ENCODE assay signal across 17 cellular contexts in genomic region chr1:245704765-245705164, GRCh38.
DNase-seq lines count a peak whose midpoint lies in the region; ATAC-seq and TF ChIP-seq lines count a peak whose summit lies in the region.
"Had no signal": no experiment of that assay in that cellular context is flagged by ENCODE, and none has a peak within 500 bp of the region (broad histone marks: within the 10 kb centered on the region; RNA-seq: fewer than 3 reads in every experiment).

No MANE protein-coding gene starts in this region.

- H3K4me2 ChIP-seq in HCT116 (ENCODE audit: low read length) = no peak overlapping the region

- H3K36me3 ChIP-seq in HCT116 (ENCODE audit: control insufficient read depth in 1 of 2, insufficient read depth in 2 of 2, low read length in 2 of 2) = no peaks in the 10 kb centered on the region
- H3K36me3 ChIP-seq in BE2C = peaks cover 53% of the 10 kb centered on the region
- H3K36me3 ChIP-seq: esophagus squamous epithelium, pancreas had no signal

- peaks cover 0 to 3% of the 10 kb centered on the region in 2 donors for H3K36me3 Mint-ChIP-seq in CD14-positive monocyte
- H3K36me3 Mint-ChIP-seq: activated CD8-positive, alpha-beta memory T cell treated with anti-CD3 and anti-CD28 coated beads, Interleukin-2, amount 10 ng/mL, durations not matched to agents 7 days and 5 days; T-cell had no signal

- no peak overlapping the region for H2AFZ ChIP-seq in HCT116 (ENCODE audit: low read depth, low read length, poor library complexity, severe bottlenecking)

- no peaks in the 10 kb centered on the region for H3K9me3 Mint-ChIP-seq in CD14-positive monocyte

- H3K4me3 ChIP-seq in HCT116 (replicated peaks in 1 of 2; ENCODE audit: low read depth in 1 of 2, low read length in 2 of 2) (no peak overlapping the region), fibroblast of pulmonary artery (replicated peaks; ENCODE audit: low read depth, low read length) (no peak overlapping the region), BE2C (ENCODE audit: low read depth, low read length) (no peak overlapping the region)
- H3K4me3 ChIP-seq: esophagus squamous epithelium, pancreas had no signal

- H3K4me1 Mint-ChIP-seq in CD14-positive monocyte = peaks cover 4% of the 10 kb centered on the region
- H3K4me1 Mint-ChIP-seq: activated CD8-positive, alpha-beta memory T cell treated with anti-CD3 and anti-CD28 coated beads, Interleukin-2, amount 10 ng/mL, durations not matched to agents 7 days and 5 days; T-cell had no signal

- no peak for TF ChIP-seq POLR2A in HCT116 (IDR thresholded peaks at IDR 0.05; ENCODE audit: borderline replicate concordance, extremely low read depth, insufficient read depth, insufficient read length)

- H3K27ac Mint-ChIP-seq in CD14-positive monocyte = no peak overlapping the region
- H3K27ac Mint-ChIP-seq: activated CD8-positive, alpha-beta memory T cell treated with anti-CD3 and anti-CD28 coated beads, Interleukin-2, amount 10 ng/mL, durations not matched to agents 7 days and 5 days; T-cell had no signal

- CTCF ChIA-PET in HCT116 (lab: Charles Lee) = no interaction called here

- no peak for TF ChIP-seq RAD21 in HCT116 (IDR thresholded peaks at IDR 0.05; ENCODE audit: low read depth)

- no peaks in the 10 kb centered on the region for H3K79me2 ChIP-seq in HCT116 (ENCODE audit: insufficient read depth, low read length)

- H3K27me3 ChIP-seq in HCT116 (ENCODE audit: insufficient read depth, low read length) (0 out of 2 replicates have a peak, but pooled peaks cover 7% of the 10 kb centered on the region), BE2C (no peaks in the 10 kb centered on the region)
- H3K27me3 ChIP-seq: esophagus squamous epithelium, pancreas had no signal

- H3K9me2 ChIP-seq in HCT116 (ENCODE audit: insufficient read depth) = no peaks in the 10 kb centered on the region

- no peak overlapping the region for H3K27ac ChIP-seq in HCT116 (ENCODE audit: low read depth, low read length)
- H3K27ac ChIP-seq: esophagus squamous epithelium, pancreas had no signal

- RAD21 ChIA-PET in HCT116 (lab: Charles Lee; ENCODE audit: low non-redundant PET in 1 of 2, low total read pairs in 2 of 2, uncharacterized antibody in 2 of 2, unreplicated experiment in 2 of 2) = no interaction called here

- peaks cover 3 to 6% of the 10 kb centered on the region in 2 experiments; a peak in 2 of 4 replicates for H3K4me1 ChIP-seq in HCT116 (ENCODE audit: control insufficient read depth in 1 of 2, insufficient read depth in 2 of 2, low read length in 2 of 2)
- H3K4me1 ChIP-seq in BE2C = no peaks in the 10 kb centered on the region
- H3K4me1 ChIP-seq: pancreas had no signal

- H3K27me3 Mint-ChIP-seq in CD14-positive monocyte (ENCODE audit: low read depth in 3 of 3) = peaks cover 0 to 6% (median 5%) of the 10 kb centered on the region in 3 donors
- H3K27me3 Mint-ChIP-seq: activated CD8-positive, alpha-beta memory T cell treated with anti-CD3 and anti-CD28 coated beads, Interleukin-2, amount 10 ng/mL, durations not matched to agents 7 days and 5 days; T-cell had no signal

- intact Hi-C loops in HCT116 (cut with micrococcal nuclease) (no loop called here), CD14-positive monocyte (cut with micrococcal nuclease) (no loop called here)

- no peak overlapping the region for H3K9ac ChIP-seq in HCT116 (ENCODE audit: low read length)

- DNase-seq in AG08395 (ENCODE audit: low spot score) (peak; percentile 48), HCT116 (ENCODE audit: low read depth, low spot score) (no peak), T1000 (lab: John Stamatoyannopoulos, UW) (peak; percentile 32), fibroblast of pulmonary artery (ENCODE audit: low read depth) (peak; percentile 39), BE2C (no peak), CD14-positive monocyte (ENCODE audit: low spot score) (no peak)
- DNase-seq in activated effector memory CD4-positive, alpha-beta T cell treated with anti-CD3 and anti-CD28 coated beads, Interleukin-2, amount 50 U/mL, for 16 hours = no peak
- DNase-seq: activated CD4-positive, CD25-positive, alpha-beta regulatory T cell; activated CD8-positive, alpha-beta memory T cell treated with anti-CD3 and anti-CD28 coated beads, Interleukin-2, amount 10 ng/mL, durations not matched to agents 7 days and 5 days; activated effector memory CD4-positive, alpha-beta T cell treated with Interleukin-2 at 50 U/mL for 16 hours; COR-L47; esophagus squamous epithelium; NCI-H187 treated with DMSO at 0.1 percent for 48 hours; pancreas; stimulated activated naive CD4-positive, alpha-beta T cell treated with Interleukin-2 at 50 U/mL for 16 hours; T-cell had no signal

- POLR2A ChIA-PET in HCT116 (lab: Charles Lee) = no interaction called here

- no TSS peak for BruUV-seq in HCT116 (replicated peaks; lab: Mats Ljungman, UMichigan)

- no peak for TF ChIP-seq CTCF in HCT116 (IDR thresholded peaks at IDR 0.05 in 2 of 3, conservative IDR thresholded peaks at IDR 0.05 in 1 of 3; ENCODE audit: borderline replicate concordance in 1 of 3, insufficient read depth in 1 of 3, low read depth in 2 of 3, low read length in 2 of 3)
- no peak for TF ChIP-seq CTCF in fibroblast of pulmonary artery (IDR thresholded peaks at IDR 0.05; ENCODE audit: low read length, missing control alignments)
- no peak for TF ChIP-seq CTCF in BE2C (IDR thresholded peaks at IDR 0.05; ENCODE audit: low read depth, low read length)
- TF ChIP-seq CTCF in CD14-positive monocyte (IDR thresholded peaks at IDR 0.05) = no peak

- ATAC-seq in HCT116 (0 out of 2 replicates have a peak, but pooled peaks have one; percentile 47), HG03025 (IDR thresholded peaks at IDR 0.05; ENCODE audit: low FRiP score, unreplicated experiment) (no peak)
- ATAC-seq: activated CD8-positive, alpha-beta memory T cell treated with anti-CD3 and anti-CD28 coated beads, Interleukin-2, amount 10 ng/mL, durations not matched to agents 7 days and 5 days; pancreas had no signal

- H3K4me3 Mint-ChIP-seq in CD14-positive monocyte = no peak overlapping the region
- H3K4me3 Mint-ChIP-seq: activated CD8-positive, alpha-beta memory T cell treated with anti-CD3 and anti-CD28 coated beads, Interleukin-2, amount 10 ng/mL, durations not matched to agents 7 days and 5 days; T-cell had no signal

- H4K20me1 ChIP-seq in HCT116 (ENCODE audit: insufficient read depth) = no peaks in the 10 kb centered on the region

- H3K9me3 ChIP-seq in HCT116 (ENCODE audit: control insufficient read depth in 1 of 2, insufficient read depth in 1 of 2, low read depth in 1 of 2, low read length in 2 of 2) (no peaks in the 10 kb centered on the region), BE2C (no peaks in the 10 kb centered on the region)
- H3K9me3 ChIP-seq: esophagus squamous epithelium, pancreas had no signal

TF ChIP-seq in HCT116, 20 proteins besides CTCF, POLR2A, EP300 and RAD21:
- TF ChIP-seq JUND (IDR thresholded peaks at IDR 0.05) (no peak), CEBPB (IDR thresholded peaks at IDR 0.05; ENCODE audit: low read depth) (no peak), ZFX (IDR thresholded peaks at IDR 0.05) (no peak), ELF1 (IDR thresholded peaks at IDR 0.05; ENCODE audit: borderline replicate concordance, low read depth) (no peak), ZNF274 (IDR thresholded peaks at IDR 0.05; ENCODE audit: low read depth, low read length) (no peak), CBX3 (IDR thresholded peaks at IDR 0.05; ENCODE audit: low read depth) (no peak), SP1 (IDR thresholded peaks at IDR 0.05; ENCODE audit: low read depth) (no peak), EZH2phosphoT487 (IDR thresholded peaks at IDR 0.05; ENCODE audit: borderline replicate concordance) (no peak), REST (IDR thresholded peaks at IDR 0.05; ENCODE audit: low read depth) (no peak), EGR1 (IDR thresholded peaks at IDR 0.05; ENCODE audit: low read depth) (no peak)

Comparison
In these comparisons a context has a peak if more than half of its experiments do, and no peak if none do; other contexts are left out.
1. DNase-seq: peak in AG08395 (single experiment), T1000 (single experiment) and fibroblast of pulmonary artery (single experiment); none in HCT116 (single experiment), BE2C (single experiment), activated effector memory CD4-positive, alpha-beta T cell treated with anti-CD3 and anti-CD28 coated beads, Interleukin-2, amount 50 U/mL, for 16 hours (single experiment) and CD14-positive monocyte (single experiment).